12 cellular contexts compared by ENCODE assay signal in the genomic region with DNA sequence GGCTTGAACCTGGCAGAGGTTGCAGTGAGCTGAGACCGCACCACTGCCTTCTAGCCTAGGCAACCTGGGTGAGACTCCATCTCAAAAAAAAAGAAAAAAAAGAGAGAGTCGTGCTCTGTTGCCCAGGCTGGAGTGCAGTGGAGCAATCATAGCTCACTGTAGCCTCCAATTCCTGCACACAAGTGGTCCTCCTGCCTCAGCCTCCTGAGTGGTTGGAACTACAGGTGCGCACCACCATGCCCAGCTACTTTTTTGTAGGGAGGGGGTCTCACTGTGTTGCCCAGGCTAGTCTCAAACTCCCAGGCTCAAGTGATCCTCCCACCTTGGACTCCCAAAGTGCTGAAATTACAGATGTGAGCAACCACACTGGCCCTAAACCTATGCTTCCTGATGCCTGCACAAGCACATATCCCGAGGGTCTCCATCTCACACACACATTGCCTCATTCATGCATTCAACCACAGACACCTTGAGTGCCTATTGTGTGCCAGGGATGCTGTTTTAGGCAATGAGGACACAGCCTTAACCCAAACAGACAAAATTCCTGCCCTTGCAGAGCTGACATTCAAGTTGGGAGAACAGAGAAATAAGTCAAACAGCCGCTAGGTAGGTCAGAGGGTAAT. TPM values are rescaled to one million over a fixed set of nuclear protein-coding genes. Genes with fewer than 3 reads are reported as not detected.
A peak's percentile ranks its signal among the peaks of the same experiment; 100 is the strongest.
DNase-seq lines count a peak whose midpoint lies in the region; ATAC-seq and TF ChIP-seq lines count a peak whose summit lies in the region.
"Had no signal": no experiment of that assay in that cellular context is flagged by ENCODE, and none has a peak within 500 bp of the region (broad histone marks: within the 10 kb centered on the region; RNA-seq: fewer than 3 reads in every experiment).

No MANE protein-coding gene starts in this region.

- peaks cover 45 to 70% (median 51%) of the 10 kb centered on the region in 3 donors for H3K4me1 Mint-ChIP-seq in naive B cell

- BruUV-seq in OCI-LY7 (replicated peaks; lab: Mats Ljungman, UMichigan) = no TSS peak

- peak overlapping the region in 4 of 6 donors; percentile 33 to 97 (median 68) for H3K27ac Mint-ChIP-seq in naive B cell

- CTCF ChIA-PET in OCI-LY7 (lab: Charles Lee; ENCODE audit: unreplicated experiment) = interaction anchor here (0.6 kb wide), 1 partner anchor 45 kb away, joined by 3 read pairs; no protein-coding TSS in a partner anchor

- peak overlapping the region; percentile 0 for H3K27ac ChIP-seq in OCI-LY7 (ENCODE audit: low read depth, low read length, poor library complexity, severe bottlenecking)
- H3K27ac ChIP-seq: pancreas had no signal

- no peaks in the 10 kb centered on the region for H3K27me3 Mint-ChIP-seq in naive B cell

- no peaks in the 10 kb centered on the region for H3K36me3 Mint-ChIP-seq in naive B cell

- TF ChIP-seq CTCF in GM12864 (IDR thresholded peaks at IDR 0.05; ENCODE audit: low read depth, low read length, missing control alignments) (no peak), OCI-LY7 (conservative IDR thresholded peaks at IDR 0.05; ENCODE audit: low read length) (no peak)

- peak overlapping the region in 7 of 8 donors; percentile 17 to 69 (median 33) for H3K4me3 Mint-ChIP-seq in naive B cell

- peaks cover 62% of the 10 kb centered on the region for H3K4me1 ChIP-seq in OCI-LY7 (ENCODE audit: insufficient read depth, low read length, poor library complexity, severe bottlenecking)

- H3K4me2 ChIP-seq in OCI-LY7 (ENCODE audit: low read length) = no peak overlapping the region

- no peaks in the 10 kb centered on the region for H3K9me2 ChIP-seq in OCI-LY7 (ENCODE audit: insufficient read depth, low read length)

- no peak for ATAC-seq in naive B cell (ENCODE audit: low read depth in 2 of 2)
- ATAC-seq in HG03457 (IDR thresholded peaks at IDR 0.05; ENCODE audit: unreplicated experiment) = no peak
- ATAC-seq: pancreas had no signal

- no peak for DNase-seq in GM12864 (ENCODE audit: low read depth)
- no peak for DNase-seq in OCI-LY7 (ENCODE audit: low spot score)
- no peak for DNase-seq in naive B cell
- DNase-seq in EL = no peak
- DNase-seq in NCI-H1092 treated with DMSO at 0.1 percent for 48 hours (lab: John Stamatoyannopoulos, UW) = no peak
- DNase-seq: NCI-H1092; NCI-H2171 treated with DMSO at 0.1 percent for 48 hours; NK-92 treated with Interleukin-12 subunit alpha and Interleukin-12 subunit beta, amount 100 ng/mL, for 24 hours; SHP77 treated with DMSO at 0.1 percent for 48 hours had no signal

- no peaks in the 10 kb centered on the region for H3K9me3 ChIP-seq in OCI-LY7 (ENCODE audit: low read length)
- H3K9me3 ChIP-seq: pancreas had no signal

- H4K20me1 ChIP-seq in OCI-LY7 (ENCODE audit: insufficient read depth, low read length) = no peaks in the 10 kb centered on the region

- H3K36me3 ChIP-seq in OCI-LY7 (ENCODE audit: insufficient read depth, low read length) = no peaks in the 10 kb centered on the region
- H3K36me3 ChIP-seq: pancreas had no signal

- H3K9me3 Mint-ChIP-seq in naive B cell = peaks cover 0 to 2% (median 0%) of the 10 kb centered on the region in 7 donors

- H2AFZ ChIP-seq in OCI-LY7 (ENCODE audit: low read length) = no peak overlapping the region

- POLR2A ChIA-PET in OCI-LY7 (lab: Charles Lee) = interaction anchor here (0.6 to 0.7 kb wide), 2 partner anchors 98 to 108 kb away, joined by 3 to 5 read pairs; no protein-coding TSS in a partner anchor

- H3K79me2 ChIP-seq in OCI-LY7 (ENCODE audit: insufficient read depth, low read depth, low read length) = no peaks in the 10 kb centered on the region

- H3K4me3 ChIP-seq in GM12864 (ENCODE audit: low read depth, low read length) = peak overlapping the region; percentile 22; the same call in 1 of the 2 replicates
- H3K4me3 ChIP-seq in OCI-LY7 (ENCODE audit: low read depth, low read length, poor library complexity, severe bottlenecking) = no peak overlapping the region
- H3K4me3 ChIP-seq: pancreas, skin epidermis had no signal

- intact Hi-C loops in OCI-LY7 (cut with micrococcal nuclease; ENCODE audit: unreplicated experiment) = loop anchor here (10.0 kb wide), 2 partner anchors 135 to 305 kb away; a partner anchor contains a TSS

RNA-seq across cellular contexts. Expression of a gene that starts 2.2 kb away (rescaled TPM):
- total RNA-seq in OCI-LY7 (2014; rRNA removed; shearing (Covaris generic)) = 7.3 and 8.4 TPM in 2 replicates
- total RNA-seq in OCI-LY7 (2022) = 8.3 and 10.1 TPM in 2 replicates
- 1 to 10 TPM in 1 of 6 donors, under 1 TPM in 3, not detected in 2; 0.39 to 1.1 (median 0.65) TPM for polyA plus RNA-seq in naive B cell (ENCODE audit: low read depth in 6 of 6)

RNA-seq across cellular contexts. Expression of a gene that starts 5.9 kb away (rescaled TPM):
- 77.1 and 85.8 TPM in 2 replicates for total RNA-seq in OCI-LY7 (2014; rRNA removed; shearing (Covaris generic))
- 88.3 and 116 TPM in 2 replicates for total RNA-seq in OCI-LY7 (2022)
- polyA plus RNA-seq in naive B cell (ENCODE audit: low read depth in 6 of 6) = 10 to 100 TPM in 5 of 6 donors, 1 to 10 TPM in 1; 7.8 to 30.7 (median 15.1) TPM

RNA-seq across cellular contexts. Expression of a gene that starts 11.2 kb away (rescaled TPM):
- 8.8 and 11.9 TPM in 2 replicates for total RNA-seq in OCI-LY7 (2014; rRNA removed; shearing (Covaris generic))
- total RNA-seq in OCI-LY7 (2022) = 31.1 and 43.3 TPM in 2 replicates
- 1 to 10 TPM in 3 of 6 donors, under 1 TPM in 3; 0.69 to 1.2 (median 0.92) TPM for polyA plus RNA-seq in naive B cell (ENCODE audit: low read depth in 6 of 6)

RNA-seq across cellular contexts. Expression of a gene that starts 14.2 kb away (rescaled TPM):
- 21.9 and 32.9 TPM in 2 replicates for total RNA-seq in OCI-LY7 (2014; rRNA removed; shearing (Covaris generic))
- total RNA-seq in OCI-LY7 (2022) = 28.5 and 30.9 TPM in 2 replicates
- 10 to 100 TPM; 14.7 to 37.0 (median 23.8) TPM for polyA plus RNA-seq in naive B cell (ENCODE audit: low read depth in 6 of 6)

RNA-seq across cellular contexts. Expression of a gene that starts 19.4 kb away (rescaled TPM):
- total RNA-seq in OCI-LY7 (2014; rRNA removed; shearing (Covaris generic)) = 255 and 287 TPM in 2 replicates
- total RNA-seq in OCI-LY7 (2022) = 256 TPM in 2 replicates
- polyA plus RNA-seq in naive B cell (ENCODE audit: low read depth in 6 of 6) = 100 to 1,000 TPM; 141 to 177 (median 159) TPM
